In genomic region chr18:9933865-9934264, GRCh38 we compare ENCODE assay signal across 31 cellular contexts. TPM values are rescaled to one million over a fixed set of nuclear protein-coding genes. Genes with fewer than 3 reads are reported as not detected.
DNase-seq lines count a peak whose midpoint lies in the region; ATAC-seq, FAIRE-seq and TF ChIP-seq lines count a peak whose summit lies in the region.
"Had no signal": no experiment of that assay in that cellular context is flagged by ENCODE, and none has a peak within 500 bp of the region (broad histone marks: within the 10 kb centered on the region; RNA-seq: fewer than 3 reads in every experiment).

No MANE protein-coding gene starts in this region.

- TF ChIP-seq CTCF in HEK293 (tag by site-specific recombination; IDR thresholded peaks at IDR 0.05) (no peak), chondrocyte (IDR thresholded peaks at IDR 0.05) (no peak), neural crest cell (conservative IDR thresholded peaks at IDR 0.05) (no peak), prostate gland (IDR thresholded peaks at IDR 0.05) (no peak)

- 86% methylated on average over 3 of the region's 3 CpGs for WGBS in prostate gland

- peaks cover 7% of the 10 kb centered on the region for H3K4me1 ChIP-seq in HEK293 (ENCODE audit: control insufficient read depth, insufficient read depth, low read length)
- H3K4me1 ChIP-seq in prostate gland (replicated peaks): no peaks in the 10 kb centered on the region

- H3K36me3 ChIP-seq in HEK293 (ENCODE audit: control insufficient read depth in 2 of 2, insufficient read depth in 1 of 2, low read length in 2 of 2): peaks cover 32 to 33% of the 10 kb centered on the region in 2 experiments
- H3K36me3 ChIP-seq in prostate gland: no peaks in the 10 kb centered on the region

- no peak for ATAC-seq in GM21825 (IDR thresholded peaks at IDR 0.05; ENCODE audit: unreplicated experiment)
- ATAC-seq: Panc1, T-cell had no signal

- CTCF ChIA-PET in HEK293 (lab: Yijun Ruan, JAX): interaction anchor here (0.9 to 1.1 kb wide), 2 partner anchors 17 to 359 kb away, joined by 4 to 8 read pairs; no protein-coding TSS in a partner anchor

- H3K4me1 Mint-ChIP-seq in chondrocyte (ENCODE audit: low read depth) (peaks cover 33% of the 10 kb centered on the region), neural crest cell (peaks cover 14% of the 10 kb centered on the region)

- peak; percentile 9 for FAIRE-seq in GM12891 (lab: Jason Lieb, UNC)
- FAIRE-seq: endometrium, TTC549 had no signal

- H3K9me3 ChIP-seq in HEK293 (ENCODE audit: control insufficient read depth, insufficient read depth, low read depth, low read length) (no peaks in the 10 kb centered on the region), prostate gland (no peaks in the 10 kb centered on the region)
- H3K9me3 ChIP-seq: ascending aorta, tibial nerve had no signal

- H3K27ac ChIP-seq in HEK293 (ENCODE audit: extremely low read depth, low read depth, low read length) (no peak overlapping the region), prostate gland (no peak overlapping the region)
- H3K27ac ChIP-seq: ascending aorta, C4-2B, tibial nerve had no signal

- no peaks in the 10 kb centered on the region for H3K27me3 ChIP-seq in prostate gland (replicated peaks; ENCODE audit: insufficient read depth)
- H3K27me3 ChIP-seq: ascending aorta, tibial nerve had no signal

- peaks cover 15% of the 10 kb centered on the region for H3K36me3 Mint-ChIP-seq in chondrocyte (ENCODE audit: low read depth)
- H3K36me3 Mint-ChIP-seq in neural crest cell (ENCODE audit: low read depth): peaks cover 12% of the 10 kb centered on the region

- POLR2A ChIA-PET in HEK293 (lab: Yijun Ruan, JAX): no interaction called here

- no peak for TF ChIP-seq POLR2A in GM12891 (IDR thresholded peaks at IDR 0.05; ENCODE audit: low read depth, low read length)
- TF ChIP-seq POLR2A in prostate gland (IDR thresholded peaks at IDR 0.05): no peak

- peak overlapping the region; percentile 43 for H3K27ac Mint-ChIP-seq in chondrocyte (ENCODE audit: unreplicated experiment)
- peak overlapping the region; percentile 78 for H3K27ac Mint-ChIP-seq in neural crest cell (ENCODE audit: unreplicated experiment)
- H3K27ac Mint-ChIP-seq: dendritic cell treated with granulocyte-macrophage colony-stimulating factor and Interleukin-4, amounts not matched to agents 40 ng/mL and 50 ng/mL, for 4 days; IgD-negative memory B cell; T-cell had no signal

- H3K4me3 Mint-ChIP-seq in chondrocyte (ENCODE audit: unreplicated experiment): no peak overlapping the region
- H3K4me3 Mint-ChIP-seq in neural crest cell: no peak overlapping the region
- H3K4me3 Mint-ChIP-seq: activated T-cell treated with anti-CD3 and anti-CD28 coated beads, Interleukin-2, amount 50 U/mL, for 24 hours; dendritic cell treated with granulocyte-macrophage colony-stimulating factor and Interleukin-4, amounts not matched to agents 40 ng/mL and 50 ng/mL, for 4 days; IgD-negative memory B cell; T-cell had no signal

- H3K27me3 Mint-ChIP-seq in chondrocyte (ENCODE audit: low read depth) (no peaks in the 10 kb centered on the region), neural crest cell (ENCODE audit: low read depth) (no peaks in the 10 kb centered on the region)
- H3K27me3 Mint-ChIP-seq: activated T-cell treated with anti-CD3 and anti-CD28 coated beads, Interleukin-2, amount 50 U/mL, for 24 hours; dendritic cell treated with granulocyte-macrophage colony-stimulating factor and Interleukin-4, amounts not matched to agents 40 ng/mL and 50 ng/mL, for 4 days; IgD-negative memory B cell; T-cell had no signal

- H3K4me3 ChIP-seq in HEK293 (ENCODE audit: low read depth, low read length): no peak overlapping the region
- H3K4me3 ChIP-seq in prostate gland: no peak overlapping the region
- H3K4me3 ChIP-seq: ascending aorta, tibial nerve had no signal

- intact Hi-C loops in prostate gland (cut with DNase I): no loop called here

- DNase-seq in GM12891 (ENCODE audit: insufficient read length, low spot score) (no peak), chondrocyte (ENCODE audit: low spot score) (no peak), neural crest cell (ENCODE audit: low read depth, low spot score) (no peak), T1000 (lab: John Stamatoyannopoulos, UW) (no peak), mucosa of gallbladder (ENCODE audit: low spot score) (no peak), prostate gland (ENCODE audit: low spot score) (no peak)
- DNase-seq: activated CD4-positive, alpha-beta T cell treated with anti-CD3 and anti-CD28 coated beads for 4 hours; activated CD8-positive, alpha-beta memory T cell treated with anti-CD3 and anti-CD28 coated beads for 24 hours; activated gamma-delta T cell treated with Interleukin-2 at 50 U/mL for 16 hours; activated T-cell treated with anti-CD3 and anti-CD28 coated beads, Interleukin-2, amount 50 U/mL, for 24 hours; Calu3; caudate nucleus; DND-41; glutamatergic neuron; H7; NCI-H1436; NCI-H2107; NCI-H510A; nucleus accumbens; T-cell had no signal

- H3K9me3 Mint-ChIP-seq in chondrocyte (ENCODE audit: low read depth): no peaks in the 10 kb centered on the region
- H3K9me3 Mint-ChIP-seq in neural crest cell: no peaks in the 10 kb centered on the region
- H3K9me3 Mint-ChIP-seq: activated T-cell treated with anti-CD3 and anti-CD28 coated beads, Interleukin-2, amount 50 U/mL, for 24 hours; dendritic cell treated with granulocyte-macrophage colony-stimulating factor and Interleukin-4, amounts not matched to agents 40 ng/mL and 50 ng/mL, for 4 days; IgD-negative memory B cell; T-cell had no signal

TF ChIP-seq in GM12891, 5 proteins besides CTCF, POLR2A, EP300 and RAD21:
- no peak for TF ChIP-seq SPI1 (IDR thresholded peaks at IDR 0.05; ENCODE audit: low read depth, low read length)
- TF ChIP-seq POLR2AphosphoS5 (IDR thresholded peaks at IDR 0.05; ENCODE audit: low read depth, low read length): no peak
- no peak for TF ChIP-seq PAX5 (IDR thresholded peaks at IDR 0.05; ENCODE audit: insufficient read depth, low read length, severe bottlenecking)

TF ChIP-seq in HEK293, 187 proteins besides CTCF, POLR2A, EP300 and RAD21:
- no peak for TF ChIP-seq ZNF239 (tag by site-specific recombination; IDR thresholded peaks at IDR 0.05)
- peak; percentile 23; the same call in 1 of the 2 replicates for TF ChIP-seq PRDM6 (tag by site-specific recombination; IDR thresholded peaks at IDR 0.05)
- TF ChIP-seq ZSCAN23 (tag by site-specific recombination; IDR thresholded peaks at IDR 0.05): no peak
- TF ChIP-seq BCL6B (tag by site-specific recombination; IDR thresholded peaks at IDR 0.05): no peak
- TF ChIP-seq ZNF473 (tag by site-specific recombination; IDR thresholded peaks at IDR 0.05): no peak
- TF ChIP-seq ZNF274 (IDR thresholded peaks at IDR 0.05; ENCODE audit: low read length): no peak
- no peak for TF ChIP-seq ZNF274 (tag by site-specific recombination; IDR thresholded peaks at IDR 0.05; ENCODE audit: borderline replicate concordance)
TF ChIP-seq in HEK293: peak in this region for 1.

RNA-seq across cellular contexts. Expression of gene VAPA, which starts 20.0 kb away (rescaled TPM):
- 95.5 TPM for polyA plus RNA-seq in GM12891 (2012; ENCODE audit: low read depth, missing spikeins)
- 125 to 143 TPM (median 141 TPM) in 3 replicates for total RNA-seq in chondrocyte
- total RNA-seq in neural crest cell: 125 and 126 TPM in 2 replicates
- total RNA-seq in mucosa of gallbladder: 213 TPM
- total RNA-seq in prostate gland: 100 to 1,000 TPM; 140 to 183 TPM

RNA-seq across cellular contexts. Expression of gene TXNDC2, which starts 48.1 kb away (rescaled TPM):
- polyA plus RNA-seq in GM12891 (2012; ENCODE audit: low read depth, missing spikeins): not detected
- 0.17 to 0.41 TPM (median 0.28 TPM) in 3 replicates for total RNA-seq in chondrocyte
- total RNA-seq in neural crest cell: not detected in 2 replicates
- not detected for total RNA-seq in mucosa of gallbladder
- total RNA-seq in prostate gland: 1 to 10 TPM in 1 of 2 donors, not detected in 1; 3.6 TPM
- total RNA-seq: ascending aorta, Calu3, H7, mammary epithelial cell, T-cell had no signal
- polyA plus RNA-seq: IgD-negative memory B cell had no signal
